In genomic region chr10:77179015-77179695, GRCh38 we compare ENCODE assay signal across 11 cellular contexts.
DNase-seq lines count a peak whose midpoint lies in the region; ATAC-seq and TF ChIP-seq lines count a peak whose summit lies in the region.
"Had no signal": no experiment of that assay in that cellular context is flagged by ENCODE, and none has a peak within 500 bp of the region (broad histone marks: within the 10 kb centered on the region; RNA-seq: fewer than 3 reads in every experiment).

No MANE protein-coding gene starts in this region.

- H3K4me3 ChIP-seq in GM23338 (no peak overlapping the region), adipocyte (ENCODE audit: low read length) (peak overlapping the region; percentile 12), right atrium auricular region (no peak overlapping the region), skeletal muscle tissue (ENCODE audit: low read length in 3 of 3) (peak overlapping the region in 1 of 3 donors; percentile 36)
- H3K4me3 ChIP-seq: colonic mucosa had no signal

- H3K9ac ChIP-seq in adipocyte (ENCODE audit: low read length) (peak overlapping the region; percentile 53), skeletal muscle tissue (ENCODE audit: low read depth in 1 of 3, low read length in 3 of 3) (peak overlapping the region in 1 of 3 donors; percentile 18)

- TF ChIP-seq CTCF in GM23338 (conservative IDR thresholded peaks at IDR 0.05; ENCODE audit: low read depth in 2 of 2): no peak
- no peak for TF ChIP-seq CTCF in right atrium auricular region (IDR thresholded peaks at IDR 0.05)
- TF ChIP-seq CTCF in nephron progenitor cell (IDR thresholded peaks at IDR 0.05): no peak

- no peaks in the 10 kb centered on the region for H3K27me3 ChIP-seq in GM23338 (ENCODE audit: insufficient read depth)
- H3K27me3 ChIP-seq in adipocyte (replicated peaks; ENCODE audit: control insufficient read depth, insufficient read depth, low read length): no peaks in the 10 kb centered on the region
- H3K27me3 ChIP-seq in right atrium auricular region: no peaks in the 10 kb centered on the region
- no peaks in the 10 kb centered on the region for H3K27me3 ChIP-seq in skeletal muscle tissue (ENCODE audit: control insufficient read depth in 3 of 3, insufficient read depth in 3 of 3, low read length in 3 of 3)
- H3K27me3 ChIP-seq: colonic mucosa had no signal

- no peaks in the 10 kb centered on the region for H4K20me1 ChIP-seq in GM23338 (replicated peaks; ENCODE audit: insufficient read depth)

- H3K36me3 Mint-ChIP-seq in GM23338 (ENCODE audit: low read depth): no peaks in the 10 kb centered on the region
- H3K36me3 Mint-ChIP-seq in nephron progenitor cell (ENCODE audit: low read depth): no peaks in the 10 kb centered on the region
- H3K36me3 Mint-ChIP-seq: mesothelial cell of epicardium had no signal

- no peak overlapping the region for H3K27ac ChIP-seq in GM23338 (ENCODE audit: low read depth)
- no peak overlapping the region for H3K27ac ChIP-seq in right atrium auricular region
- H3K27ac ChIP-seq in skeletal muscle tissue (ENCODE audit: low read depth, low read length): peak overlapping the region; percentile 55
- H3K27ac ChIP-seq: colonic mucosa had no signal

- H3K4me1 Mint-ChIP-seq in GM23338: peaks cover 11% of the 10 kb centered on the region; the same call in 2 of the 3 replicates
- H3K4me1 Mint-ChIP-seq in nephron progenitor cell: peaks cover 7% of the 10 kb centered on the region

- H3K36me3 ChIP-seq in GM23338 (ENCODE audit: insufficient read depth): no peaks in the 10 kb centered on the region
- H3K36me3 ChIP-seq in adipocyte (ENCODE audit: control insufficient read depth, insufficient read depth, low read length, severe bottlenecking): no peaks in the 10 kb centered on the region
- no peaks in the 10 kb centered on the region for H3K36me3 ChIP-seq in right atrium auricular region
- H3K36me3 ChIP-seq in skeletal muscle tissue (ENCODE audit: control insufficient read depth in 3 of 3, insufficient read depth in 3 of 3, low read length in 3 of 3): no peaks in the 10 kb centered on the region
- H3K36me3 ChIP-seq: colonic mucosa had no signal

- DNase-seq in GM23338 (ENCODE audit: low spot score) (peak; percentile 56), adipocyte (ENCODE audit: low read depth) (peak; percentile 88), right atrium auricular region (ENCODE audit: low spot score) (peak; percentile 71), nephron progenitor cell (no peak), GM19240 (ENCODE audit: insufficient read length, low spot score) (no peak)
- DNase-seq in activated naive CD4-positive, alpha-beta T cell treated with Interleukin-2 at 50 U/mL for 16 hours: no peak
- DNase-seq: colonic mucosa, NCI-H1436 treated with DMSO at 0.1 percent for 48 hours had no signal

- H3K9me2 ChIP-seq in GM23338 (ENCODE audit: insufficient read depth): no peaks in the 10 kb centered on the region

- ATAC-seq in GM23338: peak; percentile 88
- no peak for ATAC-seq in GM19395 (IDR thresholded peaks at IDR 0.05; ENCODE audit: unreplicated experiment)

- H3F3A ChIP-seq in GM23338 (replicated peaks; ENCODE audit: low read depth): no peaks in the 10 kb centered on the region

- H3K27me3 Mint-ChIP-seq in GM23338 (ENCODE audit: insufficient read depth, low read depth, poor library complexity): peaks cover 5% of the 10 kb centered on the region
- H3K27me3 Mint-ChIP-seq in nephron progenitor cell (ENCODE audit: low read depth, poor library complexity): peaks cover 25% of the 10 kb centered on the region

- no peaks in the 10 kb centered on the region for H3K4me1 ChIP-seq in GM23338 (ENCODE audit: insufficient read depth)
- H3K4me1 ChIP-seq in adipocyte (ENCODE audit: control insufficient read depth, insufficient read depth, low read length): peaks cover 19% of the 10 kb centered on the region
- H3K4me1 ChIP-seq in right atrium auricular region: peaks cover 0 to 7% of the 10 kb centered on the region in 2 donors
- H3K4me1 ChIP-seq in skeletal muscle tissue (ENCODE audit: control insufficient read depth in 3 of 3, insufficient read depth in 3 of 3, low read length in 3 of 3): peaks cover 21 to 45% (median 26%) of the 10 kb centered on the region in 3 donors
- H3K4me1 ChIP-seq: colonic mucosa had no signal

- H3K9me3 ChIP-seq in adipocyte (ENCODE audit: control insufficient read depth, low read length) (no peaks in the 10 kb centered on the region), right atrium auricular region (no peaks in the 10 kb centered on the region), skeletal muscle tissue (ENCODE audit: control insufficient read depth in 3 of 3, low read length in 3 of 3) (no peaks in the 10 kb centered on the region)
- H3K9me3 ChIP-seq: colonic mucosa had no signal

- no peak overlapping the region for H2AFZ ChIP-seq in GM23338

- no peak overlapping the region for H3K4me2 ChIP-seq in GM23338

- no peaks in the 10 kb centered on the region for H3K79me2 ChIP-seq in GM23338 (replicated peaks; ENCODE audit: insufficient read depth)

- no peaks in the 10 kb centered on the region for H3K9me3 Mint-ChIP-seq in GM23338
- peaks cover 4% of the 10 kb centered on the region for H3K9me3 Mint-ChIP-seq in nephron progenitor cell
- H3K9me3 Mint-ChIP-seq: mesothelial cell of epicardium had no signal

- H3K4me3 Mint-ChIP-seq in GM23338 (no peak overlapping the region), nephron progenitor cell (no peak overlapping the region)
- H3K4me3 Mint-ChIP-seq: mesothelial cell of epicardium had no signal

- H3K27ac Mint-ChIP-seq in GM23338 (no peak overlapping the region; the same call in 1 of the 2 replicates), nephron progenitor cell (no peak overlapping the region)
- H3K27ac Mint-ChIP-seq: mesothelial cell of epicardium had no signal

TF ChIP-seq in GM23338, 12 proteins besides CTCF, POLR2A, EP300 and RAD21 (continues in another document):
- TF ChIP-seq EZH2 (IDR thresholded peaks at IDR 0.05; ENCODE audit: low read depth, unreplicated experiment): no peak
- no peak for TF ChIP-seq NANOG (IDR thresholded peaks at IDR 0.05; ENCODE audit: borderline replicate concordance)
- TF ChIP-seq, protein P1, sequence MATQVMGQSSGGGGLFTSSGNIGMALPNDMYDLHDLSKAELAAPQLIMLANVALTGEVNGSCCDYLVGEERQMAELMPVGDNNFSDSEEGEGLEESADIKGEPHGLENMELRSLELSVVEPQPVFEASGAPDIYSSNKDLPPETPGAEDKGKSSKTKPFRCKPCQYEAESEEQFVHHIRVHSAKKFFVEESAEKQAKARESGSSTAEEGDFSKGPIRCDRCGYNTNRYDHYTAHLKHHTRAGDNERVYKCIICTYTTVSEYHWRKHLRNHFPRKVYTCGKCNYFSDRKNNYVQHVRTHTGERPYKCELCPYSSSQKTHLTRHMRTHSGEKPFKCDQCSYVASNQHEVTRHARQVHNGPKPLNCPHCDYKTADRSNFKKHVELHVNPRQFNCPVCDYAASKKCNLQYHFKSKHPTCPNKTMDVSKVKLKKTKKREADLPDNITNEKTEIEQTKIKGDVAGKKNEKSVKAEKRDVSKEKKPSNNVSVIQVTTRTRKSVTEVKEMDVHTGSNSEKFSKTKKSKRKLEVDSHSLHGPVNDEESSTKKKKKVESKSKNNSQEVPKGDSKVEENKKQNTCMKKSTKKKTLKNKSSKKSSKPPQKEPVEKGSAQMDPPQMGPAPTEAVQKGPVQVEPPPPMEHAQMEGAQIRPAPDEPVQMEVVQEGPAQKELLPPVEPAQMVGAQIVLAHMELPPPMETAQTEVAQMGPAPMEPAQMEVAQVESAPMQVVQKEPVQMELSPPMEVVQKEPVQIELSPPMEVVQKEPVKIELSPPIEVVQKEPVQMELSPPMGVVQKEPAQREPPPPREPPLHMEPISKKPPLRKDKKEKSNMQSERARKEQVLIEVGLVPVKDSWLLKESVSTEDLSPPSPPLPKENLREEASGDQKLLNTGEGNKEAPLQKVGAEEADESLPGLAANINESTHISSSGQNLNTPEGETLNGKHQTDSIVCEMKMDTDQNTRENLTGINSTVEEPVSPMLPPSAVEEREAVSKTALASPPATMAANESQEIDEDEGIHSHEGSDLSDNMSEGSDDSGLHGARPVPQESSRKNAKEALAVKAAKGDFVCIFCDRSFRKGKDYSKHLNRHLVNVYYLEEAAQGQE (IDR thresholded peaks at IDR 0.05; ENCODE audit: unreplicated experiment): no peak
- TF ChIP-seq STAT1 (IDR thresholded peaks at IDR 0.05; ENCODE audit: unreplicated experiment): no peak
- TF ChIP-seq CREB1 (CRISPR knock-in tag; IDR thresholded peaks at IDR 0.05; ENCODE audit: low read depth): no peak
- no peak for TF ChIP-seq ZNF114 (CRISPR knock-in tag; IDR thresholded peaks at IDR 0.05)
- no peak for TF ChIP-seq JUNB (IDR thresholded peaks at IDR 0.05; ENCODE audit: unreplicated experiment)
- TF ChIP-seq ETS1 (IDR thresholded peaks at IDR 0.05): no peak
- TF ChIP-seq POLR2AphosphoS5 (IDR thresholded peaks at IDR 0.05; ENCODE audit: low read depth): no peak

Comparison
In these comparisons a context has a peak if more than half of its experiments do, and no peak if none do; other contexts are left out.
1. DNase-seq: peak in GM23338 (single experiment), adipocyte (single experiment) and right atrium auricular region (single experiment); none in nephron progenitor cell (single experiment), activated naive CD4-positive, alpha-beta T cell treated with Interleukin-2 at 50 U/mL for 16 hours (single experiment) and GM19240 (single experiment).